Comparison of ENCODE assay signal across 19 cellular contexts in the genomic region with DNA sequence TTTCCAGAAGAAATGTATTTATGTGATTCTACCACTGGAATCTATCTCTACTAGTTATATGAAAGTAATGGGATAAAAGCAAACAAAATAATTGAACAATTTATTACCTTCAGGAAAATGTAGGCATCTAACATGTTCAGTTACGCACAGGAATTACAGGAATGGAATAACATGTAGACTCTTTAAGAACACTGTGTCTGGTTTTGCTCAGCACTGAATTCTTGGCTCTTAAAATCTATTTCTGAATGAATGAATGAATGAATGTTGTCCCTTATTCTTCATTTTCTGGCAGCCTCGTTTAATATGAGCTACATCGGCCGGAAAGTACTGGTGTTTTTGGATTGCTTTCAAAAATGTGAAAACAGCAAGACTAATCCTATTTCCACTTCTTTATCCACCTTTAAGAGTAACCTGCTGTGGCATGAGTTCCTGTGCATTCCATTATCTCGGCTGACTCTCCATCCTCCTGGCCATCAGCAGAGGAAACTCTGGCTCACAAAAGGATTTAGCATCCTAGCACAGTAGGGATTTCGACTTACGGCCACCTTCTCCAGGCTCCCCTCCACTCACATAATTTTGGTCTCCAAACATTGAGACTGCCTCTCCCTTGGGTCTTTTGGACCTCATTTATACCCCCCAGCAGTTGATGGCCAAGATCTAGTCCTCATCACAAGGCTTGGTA.
A peak's percentile ranks its signal among the peaks of the same experiment; 100 is the strongest.
DNase-seq lines count a peak whose midpoint lies in the region; ATAC-seq and TF ChIP-seq lines count a peak whose summit lies in the region.
"Had no signal": no experiment of that assay in that cellular context is flagged by ENCODE, and none has a peak within 500 bp of the region (broad histone marks: within the 10 kb centered on the region; RNA-seq: fewer than 3 reads in every experiment).

No MANE protein-coding gene starts in this region.

- H3K9me3 Mint-ChIP-seq in activated naive CD4-positive, alpha-beta T cell treated with anti-CD3 and anti-CD28 coated beads, Interleukin-2, amount 10 ng/mL, durations not matched to agents 7 days and 5 days, result peaks cover 4% of the 10 kb centered on the region
- H3K9me3 Mint-ChIP-seq in WTC11, result peaks cover 8% of the 10 kb centered on the region; the same call in 1 of the 2 replicates
- no peaks in the 10 kb centered on the region for H3K9me3 Mint-ChIP-seq in stimulated activated naive B cell treated with anti-CD40 and anti-IgM and Interleukin-4, amounts not matched to agents 10 μg/mL and 1 μg/mL and 100 μg/mL, for 72 hours

- H3K4me3 Mint-ChIP-seq in activated naive CD4-positive, alpha-beta T cell treated with anti-CD3 and anti-CD28 coated beads, Interleukin-2, amount 10 ng/mL, durations not matched to agents 7 days and 5 days, result no peak overlapping the region
- no peak overlapping the region for H3K4me3 Mint-ChIP-seq in WTC11
- no peak overlapping the region for H3K4me3 Mint-ChIP-seq in stimulated activated naive B cell treated with anti-CD40 and anti-IgM and Interleukin-4, amounts not matched to agents 10 μg/mL and 1 μg/mL and 100 μg/mL, for 72 hours

- peaks cover 5% of the 10 kb centered on the region for H3K27me3 Mint-ChIP-seq in activated naive CD4-positive, alpha-beta T cell treated with anti-CD3 and anti-CD28 coated beads, Interleukin-2, amount 10 ng/mL, durations not matched to agents 7 days and 5 days
- no peaks in the 10 kb centered on the region for H3K27me3 Mint-ChIP-seq in WTC11 (ENCODE audit: low read depth)
- no peaks in the 10 kb centered on the region for H3K27me3 Mint-ChIP-seq in stimulated activated naive B cell treated with anti-CD40 and anti-IgM and Interleukin-4, amounts not matched to agents 10 μg/mL and 1 μg/mL and 100 μg/mL, for 72 hours

- H3K4me1 ChIP-seq in ovary (ENCODE audit: insufficient read depth), result peaks cover 8% of the 10 kb centered on the region
- H3K4me1 ChIP-seq: Caco-2 had no signal

- intact Hi-C loops in ovary (cut with DNase I), result no loop called here

- CTCF ChIA-PET in activated naive CD4-positive, alpha-beta T cell treated with anti-CD3 and anti-CD28 coated beads, Interleukin-2, amount 10 ng/mL, durations not matched to agents 7 days and 5 days (lab: Charles Lee), result interaction anchor here (1.2 kb wide), 1 partner anchor 21 kb away, joined by 3 read pairs; no protein-coding TSS in a partner anchor
- CTCF ChIA-PET in WTC11 (lab: Charles Lee), result no interaction called here

- H3K4me3 ChIP-seq in ovary, result no peak overlapping the region
- H3K4me3 ChIP-seq: hepatocyte had no signal

- peak overlapping the region; percentile 77 for H3K27ac Mint-ChIP-seq in activated naive CD4-positive, alpha-beta T cell treated with anti-CD3 and anti-CD28 coated beads, Interleukin-2, amount 10 ng/mL, durations not matched to agents 7 days and 5 days
- no peak overlapping the region for H3K27ac Mint-ChIP-seq in WTC11
- H3K27ac Mint-ChIP-seq in stimulated activated naive B cell treated with anti-CD40 and anti-IgM and Interleukin-4, amounts not matched to agents 10 μg/mL and 1 μg/mL and 100 μg/mL, for 72 hours, result peak overlapping the region; percentile 47

- no peak for TF ChIP-seq EP300 in ovary (IDR thresholded peaks at IDR 0.05)

- POLR2A ChIA-PET in WTC11 (lab: Charles Lee), result no interaction called here

- no peaks in the 10 kb centered on the region for H3K36me3 ChIP-seq in ovary

- H3K27me3 ChIP-seq in ovary, result no peaks in the 10 kb centered on the region
- H3K27me3 ChIP-seq: hepatocyte had no signal

- TF ChIP-seq CTCF in WTC11 (IDR thresholded peaks at IDR 0.05) (no peak), ovary (IDR thresholded peaks at IDR 0.05) (no peak)

- H3K27ac ChIP-seq in ovary, result no peak overlapping the region
- H3K27ac ChIP-seq: hepatocyte, VCaP had no signal

- ATAC-seq in WTC11 (peak; percentile 59; the same call in 1 of the 2 replicates), esophagus mucosa (peak; percentile 7)
- no peak for ATAC-seq in stimulated activated naive B cell treated with anti-CD40 and anti-IgM and Interleukin-4, amounts not matched to agents 10 μg/mL and 1 μg/mL and 100 μg/mL, for 72 hours (replicated peaks)

- peaks cover 36% of the 10 kb centered on the region for H3K36me3 Mint-ChIP-seq in activated naive CD4-positive, alpha-beta T cell treated with anti-CD3 and anti-CD28 coated beads, Interleukin-2, amount 10 ng/mL, durations not matched to agents 7 days and 5 days
- peaks cover 11% of the 10 kb centered on the region for H3K36me3 Mint-ChIP-seq in WTC11
- H3K36me3 Mint-ChIP-seq in stimulated activated naive B cell treated with anti-CD40 and anti-IgM and Interleukin-4, amounts not matched to agents 10 μg/mL and 1 μg/mL and 100 μg/mL, for 72 hours, result peaks cover 13 to 20% of the 10 kb centered on the region in 2 donors

- 68 to 75% (median 71%) methylated on average over 7 of the region's 7 CpGs for WGBS in ovary, 3 donors

- no peak for DNase-seq in activated naive CD4-positive, alpha-beta T cell treated with anti-CD3 and anti-CD28 coated beads, Interleukin-2, amount 10 ng/mL, durations not matched to agents 7 days and 5 days
- no peak for DNase-seq in activated naive CD4-positive, alpha-beta T cell treated with Interleukin-2 at 50 U/mL for 16 hours
- DNase-seq in WTC11 (ENCODE audit: low spot score) (no peak), COLO668 (lab: John Stamatoyannopoulos, UW; ENCODE audit: unreplicated experiment) (no peak), NCI-H510A treated with DMSO at 0.1 percent for 48 hours (lab: John Stamatoyannopoulos, UW) (no peak), ovary (no peak)
- no peak for DNase-seq in stimulated activated naive B cell treated with anti-CD40 and anti-IgM and Interleukin-4, amounts not matched to agents 10 μg/mL and 1 μg/mL and 100 μg/mL, for 72 hours
- DNase-seq: activated gamma-delta T cell treated with Interleukin-2 at 50 U/mL for 16 hours; Caco-2; effector CD4-positive, alpha-beta T cell; HCEC 1CT; kidney; mesenchymal stem cell; NCI-H345; retina; stimulated activated CD4-positive, alpha-beta T cell treated with anti-CD3 and anti-CD28 coated beads, Interleukin-15, amount 100 ng/mL, for 24 hours had no signal

- H3K4me1 Mint-ChIP-seq in activated naive CD4-positive, alpha-beta T cell treated with anti-CD3 and anti-CD28 coated beads, Interleukin-2, amount 10 ng/mL, durations not matched to agents 7 days and 5 days, result peaks cover 87% of the 10 kb centered on the region
- H3K4me1 Mint-ChIP-seq in WTC11, result peaks cover 21% of the 10 kb centered on the region
- peaks cover 59 to 88% of the 10 kb centered on the region in 2 donors for H3K4me1 Mint-ChIP-seq in stimulated activated naive B cell treated with anti-CD40 and anti-IgM and Interleukin-4, amounts not matched to agents 10 μg/mL and 1 μg/mL and 100 μg/mL, for 72 hours

- no peaks in the 10 kb centered on the region for H3K9me3 ChIP-seq in ovary
- H3K9me3 ChIP-seq: Caco-2 had no signal

- TF ChIP-seq POLR2A in ovary (IDR thresholded peaks at IDR 0.05), result no peak

TF ChIP-seq in WTC11, 78 proteins besides CTCF, POLR2A, EP300 and RAD21 (continues in another document):
- TF ChIP-seq MYBL2 (CRISPR knock-in tag; IDR thresholded peaks at IDR 0.05) (no peak), RELA (CRISPR knock-in tag; IDR thresholded peaks at IDR 0.05; ENCODE audit: borderline replicate concordance) (no peak), ATF3 (CRISPR knock-in tag; conservative IDR thresholded peaks at IDR 0.05) (no peak), ZBTB21 (CRISPR knock-in tag; IDR thresholded peaks at IDR 0.05; ENCODE audit: borderline replicate concordance) (no peak), HMGA2 (CRISPR knock-in tag; IDR thresholded peaks at IDR 0.05) (no peak), FOXK1 (CRISPR knock-in tag; IDR thresholded peaks at IDR 0.05) (no peak), NR2C2 (CRISPR knock-in tag; IDR thresholded peaks at IDR 0.05) (no peak), FOXP1 (CRISPR knock-in tag; IDR thresholded peaks at IDR 0.05; ENCODE audit: borderline replicate concordance) (no peak), GTF2I (CRISPR knock-in tag; conservative IDR thresholded peaks at IDR 0.05) (no peak)
- TF ChIP-seq, protein P1, sequence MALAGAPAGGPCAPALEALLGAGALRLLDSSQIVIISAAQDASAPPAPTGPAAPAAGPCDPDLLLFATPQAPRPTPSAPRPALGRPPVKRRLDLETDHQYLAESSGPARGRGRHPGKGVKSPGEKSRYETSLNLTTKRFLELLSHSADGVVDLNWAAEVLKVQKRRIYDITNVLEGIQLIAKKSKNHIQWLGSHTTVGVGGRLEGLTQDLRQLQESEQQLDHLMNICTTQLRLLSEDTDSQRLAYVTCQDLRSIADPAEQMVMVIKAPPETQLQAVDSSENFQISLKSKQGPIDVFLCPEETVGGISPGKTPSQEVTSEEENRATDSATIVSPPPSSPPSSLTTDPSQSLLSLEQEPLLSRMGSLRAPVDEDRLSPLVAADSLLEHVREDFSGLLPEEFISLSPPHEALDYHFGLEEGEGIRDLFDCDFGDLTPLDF (CRISPR knock-in tag; IDR thresholded peaks at IDR 0.05), result no peak
- TF ChIP-seq, protein P2, sequence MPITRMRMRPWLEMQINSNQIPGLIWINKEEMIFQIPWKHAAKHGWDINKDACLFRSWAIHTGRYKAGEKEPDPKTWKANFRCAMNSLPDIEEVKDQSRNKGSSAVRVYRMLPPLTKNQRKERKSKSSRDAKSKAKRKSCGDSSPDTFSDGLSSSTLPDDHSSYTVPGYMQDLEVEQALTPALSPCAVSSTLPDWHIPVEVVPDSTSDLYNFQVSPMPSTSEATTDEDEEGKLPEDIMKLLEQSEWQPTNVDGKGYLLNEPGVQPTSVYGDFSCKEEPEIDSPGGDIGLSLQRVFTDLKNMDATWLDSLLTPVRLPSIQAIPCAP (CRISPR knock-in tag; IDR thresholded peaks at IDR 0.05), result no peak

Comparison
In these comparisons a context has a peak if more than half of its experiments do, and no peak if none do; other contexts are left out.
1. ATAC-seq: peak in WTC11 (single experiment) and esophagus mucosa (single experiment); none in stimulated activated naive B cell treated with anti-CD40 and anti-IgM and Interleukin-4, amounts not matched to agents 10 μg/mL and 1 μg/mL and 100 μg/mL, for 72 hours (0 of 2).